In genomic region chr13:111901301-111901905, GRCh38 we compare ENCODE assay signal across 21 cellular contexts.
"Had no signal": no experiment of that assay in that cellular context is flagged by ENCODE, and none has a peak within 500 bp of the region (broad histone marks: within the 10 kb centered on the region; RNA-seq: fewer than 3 reads in every experiment).

No MANE protein-coding gene starts in this region.

- H3K4me3 ChIP-seq: ascending aorta, breast epithelium, hepatocyte, lung, pancreas, SK-N-MC, spleen, tibial artery, uterus had no signal

- H2AFZ ChIP-seq: hepatocyte had no signal

- H3K9me3 ChIP-seq: ascending aorta, breast epithelium, pancreas, spleen, tibial artery, uterus had no signal

- H3K27ac ChIP-seq: ascending aorta, breast epithelium, hepatocyte, pancreas, SK-N-MC, spleen, tibial artery, uterus had no signal

- H3K79me2 ChIP-seq: hepatocyte had no signal

- H3K27me3 ChIP-seq: ascending aorta, hepatocyte, uterus had no signal

- H3K4me1 ChIP-seq: ascending aorta, breast epithelium, pancreas, spleen, tibial artery, uterus had no signal

- H3K4me2 ChIP-seq: hepatocyte had no signal

- DNase-seq: activated B cell treated with CpG ODN at 0.5 μM for 24 hours; activated CD4-positive, alpha-beta memory T cell treated with anti-CD3 and anti-CD28 coated beads for 36 hours; activated CD4-positive, alpha-beta T cell treated with anti-CD3 and anti-CD28 coated beads for 4 hours; activated effector memory CD4-positive, alpha-beta T cell treated with Interleukin-2 at 50 U/mL for 16 hours; activated T-cell treated with anti-CD3 and anti-CD28 coated beads, Interleukin-2, amount 50 U/mL, for 48 hours; effector memory CD4-positive, alpha-beta T cell; foreskin fibroblast; left colon; midbrain; spleen; stimulated activated CD4-positive, alpha-beta T cell treated with anti-CD3 and anti-CD28 coated beads, Interleukin-4, amount 100 ng/mL, for 4 hours; stimulated activated naive B cell treated with anti-CD40 and anti-IgM and Interleukin-4, amounts not matched to agents 10 μg/mL and 1 μg/mL and 100 μg/mL, for 72 hours; substantia nigra; uterus had no signal

- H3K36me3 ChIP-seq: ascending aorta, breast epithelium, pancreas, spleen, tibial artery, uterus had no signal
